8 cellular contexts compared by ENCODE assay signal in the genomic region with DNA sequence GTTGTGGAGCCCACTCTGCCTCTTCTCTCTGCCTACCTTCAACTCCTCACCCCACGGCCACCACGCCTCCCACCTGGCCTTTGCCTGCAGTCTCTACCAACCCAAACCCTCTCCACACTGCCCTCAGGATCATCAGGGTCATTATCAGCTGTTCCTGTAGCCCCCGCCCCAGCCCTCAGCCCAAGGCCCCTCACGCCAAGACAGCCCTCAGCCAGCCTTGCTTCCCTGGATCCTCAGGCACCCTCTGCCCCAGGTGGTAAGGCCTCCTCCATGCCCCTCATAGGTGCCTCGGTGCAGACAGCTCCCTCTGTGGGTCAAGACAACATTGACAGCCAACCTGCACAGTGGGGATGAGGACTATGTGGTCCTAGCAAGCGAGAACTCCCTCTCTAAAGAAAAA. TPM values are rescaled to one million over a fixed set of nuclear protein-coding genes. Genes with fewer than 3 reads are reported as not detected.
A peak's percentile ranks its signal among the peaks of the same experiment; 100 is the strongest.
DNase-seq lines count a peak whose midpoint lies in the region; ATAC-seq and TF ChIP-seq lines count a peak whose summit lies in the region.

No MANE protein-coding gene starts in this region.

- TF ChIP-seq POLR2A in Raji (IDR thresholded peaks at IDR 0.05; ENCODE audit: insufficient read depth, low read depth, low read length): 0 out of 2 replicates have a peak, but pooled peaks have one; percentile 22

- DNase-seq in DMS 273 (lab: John Stamatoyannopoulos, UW; ENCODE audit: unreplicated experiment) (peak; percentile 41), DMS 273 treated with DMSO at 0.1 percent for 48 hours (lab: John Stamatoyannopoulos, UW) (no peak), MCF 10A (ENCODE audit: unreplicated experiment) (peak; percentile 37), nephron progenitor cell (no peak), DMS153 (lab: John Stamatoyannopoulos, UW) (no peak), middle frontal gyrus (ENCODE audit: extremely low spot score, low spot score) (no peak)

- H3K4me3 Mint-ChIP-seq in MCF 10A (ENCODE audit: unreplicated experiment): peak overlapping the region; percentile 90
- peak overlapping the region; percentile 91 for H3K4me3 Mint-ChIP-seq in nephron progenitor cell

- CTCF ChIA-PET in MCF 10A (lab: Yijun Ruan, JAX): interaction anchor here (0.5 to 1.6 kb wide), 8 partner anchors 15 to 218 kb away, joined by 3 to 5 read pairs (median 4); no protein-coding TSS in a partner anchor

- intact Hi-C loops in MCF 10A (cut with micrococcal nuclease): no loop called here

- H3K4me1 Mint-ChIP-seq in MCF 10A (ENCODE audit: insufficient read depth, unreplicated experiment) (peaks cover 36% of the 10 kb centered on the region), nephron progenitor cell (peaks cover 65% of the 10 kb centered on the region)

- BruUV-seq in MCF 10A (replicated peaks; lab: Mats Ljungman, UMichigan): no TSS peak

- no peak for ATAC-seq in HG03097 (IDR thresholded peaks at IDR 0.05; ENCODE audit: low FRiP score, unreplicated experiment)

- H3K27me3 Mint-ChIP-seq in MCF 10A (ENCODE audit: insufficient read depth, unreplicated experiment) (no peaks in the 10 kb centered on the region), nephron progenitor cell (ENCODE audit: low read depth, poor library complexity) (peaks cover 7% of the 10 kb centered on the region)

- H3K9me3 Mint-ChIP-seq in MCF 10A (ENCODE audit: unreplicated experiment) (no peaks in the 10 kb centered on the region), nephron progenitor cell (no peaks in the 10 kb centered on the region)

- TF ChIP-seq CTCF in MCF 10A (IDR thresholded peaks at IDR 0.05; ENCODE audit: unreplicated experiment) (no peak), nephron progenitor cell (IDR thresholded peaks at IDR 0.05) (no peak)

- H3K36me3 Mint-ChIP-seq in MCF 10A (ENCODE audit: insufficient read depth, unreplicated experiment): peaks cover 25% of the 10 kb centered on the region
- H3K36me3 Mint-ChIP-seq in nephron progenitor cell (ENCODE audit: low read depth): no peaks in the 10 kb centered on the region

- POLR2A ChIA-PET in MCF 10A (lab: Yijun Ruan, JAX): interaction anchor here (0.5 to 1.7 kb wide), 3 partner anchors 20 to 68 kb away, joined by 3 to 8 read pairs (median 4); no protein-coding TSS in a partner anchor

- H3K27ac Mint-ChIP-seq in MCF 10A (ENCODE audit: low read depth, unreplicated experiment) (peak overlapping the region; percentile 78), nephron progenitor cell (peak overlapping the region; percentile 36)

RNA-seq across cellular contexts. Expression of a gene that starts 1.7 kb away (rescaled TPM):
- 82.1 and 106 TPM in 2 replicates for total RNA-seq in MCF 10A (2022)

RNA-seq across cellular contexts. Expression of a gene that starts 8.3 kb away (rescaled TPM):
- total RNA-seq in MCF 10A (2022): 35.4 and 39.7 TPM in 2 replicates

RNA-seq across cellular contexts. Expression of a gene that starts 13.6 kb away (rescaled TPM):
- total RNA-seq in MCF 10A (2022): 0.63 and 1.6 TPM in 2 replicates

RNA-seq across cellular contexts. Expression of a gene that starts 34.4 kb away (rescaled TPM):
- 49.4 and 50.9 TPM in 2 replicates for total RNA-seq in MCF 10A (2022)

RNA-seq across cellular contexts. Expression of a gene that starts 34.9 kb away (rescaled TPM):
- 31.6 and 39.8 TPM in 2 replicates for total RNA-seq in MCF 10A (2022)

Comparison
In these comparisons a context has a peak if more than half of its experiments do, and no peak if none do; other contexts are left out.
1. DNase-seq: peak in DMS 273 (single experiment) and MCF 10A (single experiment); none in DMS 273 treated with DMSO at 0.1 percent for 48 hours (single experiment), nephron progenitor cell (single experiment), DMS153 (single experiment) and middle frontal gyrus (single experiment).